In the genomic region with DNA sequence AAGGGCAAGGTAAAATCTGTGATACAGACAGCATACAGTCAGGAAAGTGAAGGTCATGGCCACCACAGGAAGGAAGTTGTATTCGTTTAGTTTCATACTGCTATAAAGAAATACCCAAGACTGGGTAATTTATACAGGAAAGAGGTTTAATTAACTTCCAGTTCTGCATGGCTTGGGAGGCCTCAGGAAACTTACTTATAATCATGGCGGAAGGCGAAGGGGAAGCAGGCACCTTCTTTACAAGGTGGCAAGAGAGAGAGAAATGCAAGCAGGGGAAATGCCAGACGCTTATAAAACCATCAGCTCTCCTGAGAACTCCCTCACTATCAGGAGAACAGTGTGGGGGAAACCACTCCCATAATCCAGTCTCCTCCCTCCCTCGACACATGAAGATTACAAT, we compare ENCODE assay signal across 21 cellular contexts.
"Had no signal": no experiment of that assay in that cellular context is flagged by ENCODE, and none has a peak within 500 bp of the region (broad histone marks: within the 10 kb centered on the region; RNA-seq: fewer than 3 reads in every experiment).

No MANE protein-coding gene starts in this region.

- H3K4me3 ChIP-seq: K562, MG63, SJSA1 had no signal

- H3K9ac ChIP-seq: SK-N-SH had no signal

- H3K9me3 ChIP-seq: MG63, SJSA1, SK-N-SH had no signal

- H3K36me3 ChIP-seq: MG63, SJSA1 had no signal

- FAIRE-seq: HTR-8/SVneo, K562, RCC 7860 had no signal

- DNase-seq: MG63, NCI-H1092 treated with DMSO at 0.1 percent for 48 hours, NCI-H1436, NCI-H187, NCI-H2029, NCI-H2171 treated with DMSO at 0.1 percent for 48 hours, NCI-H2227 treated with DMSO at 0.1 percent for 48 hours, NCI-H524, NCI-H526 treated with DMSO at 0.1 percent for 48 hours, NCI-H748 treated with DMSO at 0.1 percent for 48 hours, Right ventricle myocardium superior, RPMI8226, SIG-M5, SK-N-SH, SW 1271, T-cell had no signal

- ATAC-seq: K562, T-cell had no signal

- H3K4me1 ChIP-seq: SJSA1 had no signal

- H3K27ac ChIP-seq: HL-60, SJSA1 had no signal

- H3K27me3 ChIP-seq: MG63, SJSA1 had no signal

- H3K4me2 ChIP-seq: SK-N-SH had no signal

- H3K9me2 ChIP-seq: SK-N-SH had no signal
